Comparison of ENCODE assay signal across 26 cellular contexts in the genomic region with DNA sequence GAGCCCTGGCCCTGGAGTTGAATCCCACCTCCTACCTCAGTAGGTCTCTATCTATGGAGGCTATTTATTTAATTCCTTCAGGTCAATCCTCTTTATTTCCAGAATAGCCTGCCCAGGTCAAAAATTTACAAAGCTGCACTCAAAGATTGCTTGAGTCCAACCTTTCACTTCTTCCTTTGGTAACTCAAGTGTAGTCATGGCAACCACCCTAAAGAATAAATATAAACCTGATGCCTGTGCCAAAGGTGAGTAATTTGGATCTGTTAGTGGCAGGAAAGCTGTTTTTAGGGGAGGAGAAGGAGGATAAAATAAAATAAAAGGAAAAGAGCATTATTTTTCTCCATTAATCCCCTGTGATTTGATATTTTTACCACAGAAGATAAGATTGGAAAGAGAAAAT. TPM values are rescaled to one million over a fixed set of nuclear protein-coding genes. Genes with fewer than 3 reads are reported as not detected.
DNase-seq lines count a peak whose midpoint lies in the region; ATAC-seq and TF ChIP-seq lines count a peak whose summit lies in the region.
"Had no signal": no experiment of that assay in that cellular context is flagged by ENCODE, and none has a peak within 500 bp of the region (broad histone marks: within the 10 kb centered on the region; RNA-seq: fewer than 3 reads in every experiment).

No MANE protein-coding gene starts in this region.

- no peak overlapping the region for H3K4me2 ChIP-seq in mammary epithelial cell (ENCODE audit: insufficient read depth, low read depth, low read length)
- no peak overlapping the region for H3K4me2 ChIP-seq in SK-N-SH

- no peaks in the 10 kb centered on the region for H3K9me3 ChIP-seq in mammary epithelial cell (replicated peaks; ENCODE audit: insufficient read depth, low read length)
- H3K9me3 ChIP-seq in left lung: no peaks in the 10 kb centered on the region
- no peaks in the 10 kb centered on the region for H3K9me3 ChIP-seq in SK-N-SH
- H3K9me3 ChIP-seq: esophagus squamous epithelium, ovary, spleen, upper lobe of left lung had no signal

- no peak for TF ChIP-seq EP300 in SK-N-SH (IDR thresholded peaks at IDR 0.05; ENCODE audit: borderline replicate concordance in 1 of 2, low read depth in 1 of 2, low read length in 1 of 2)

- no TSS peak for BruUV-seq in mammary epithelial cell (replicated peaks; lab: Mats Ljungman, UMichigan)

- intact Hi-C loops in mammary epithelial cell (cut with micrococcal nuclease): loop anchor here (2.0 kb wide), 1 partner anchor 73 kb away; no protein-coding TSS in a partner anchor
- intact Hi-C loops in left lung (cut with DNase I): no loop called here

- no peak for TF ChIP-seq RAD21 in SK-N-SH (IDR thresholded peaks at IDR 0.05; ENCODE audit: low read length)

- H3K4me1 ChIP-seq in mammary epithelial cell (ENCODE audit: insufficient read depth, low read length) (peaks cover 22% of the 10 kb centered on the region), left lung (peaks cover 0 to 13% of the 10 kb centered on the region in 2 donors), SK-N-SH (ENCODE audit: control insufficient read depth in 1 of 2, insufficient read depth in 2 of 2, low read depth in 1 of 2, low read length in 1 of 2) (peaks cover 0 to 3% of the 10 kb centered on the region in 2 experiments; a peak in 2 of 4 replicates)
- H3K4me1 ChIP-seq: spleen had no signal

- H3K27me3 ChIP-seq in mammary epithelial cell (ENCODE audit: insufficient read depth, low read length): no peaks in the 10 kb centered on the region
- no peaks in the 10 kb centered on the region for H3K27me3 ChIP-seq in left lung
- H3K27me3 ChIP-seq in SK-N-SH (ENCODE audit: insufficient read depth): no peaks in the 10 kb centered on the region
- H3K27me3 ChIP-seq: esophagus squamous epithelium, ovary, spleen, upper lobe of left lung had no signal

- DNase-seq in HT-29 (ENCODE audit: low spot score): peak; percentile 56
- DNase-seq in NCI-H69 (lab: John Stamatoyannopoulos, UW): peak; percentile 10
- DNase-seq in mammary epithelial cell: peak; percentile 73
- DNase-seq in left lung: no peak
- no peak for DNase-seq in SK-N-SH
- DNase-seq in Ammon's horn (ENCODE audit: low spot score): no peak
- DNase-seq in SKM-1 (lab: John Stamatoyannopoulos, UW; ENCODE audit: unreplicated experiment): no peak
- DNase-seq: activated CD8-positive, alpha-beta T cell treated with anti-CD3 and anti-CD28 coated beads for 36 hours; C1 segment of cervical spinal cord; caudate nucleus; COR-L47; endodermal cell; esophagus squamous epithelium; immature natural killer cell; KBM-7; left ventricle myocardium superior; MV-4-11; NCI-H1436 treated with DMSO at 0.1 percent for 48 hours; nephron progenitor cell; ovary; spleen; stimulated activated CD4-positive, alpha-beta T cell treated with anti-CD3 and anti-CD28 coated beads, Interleukin-2, amount 100 ng/mL, for 48 hours; T-helper 17 cell; upper lobe of left lung had no signal

- in situ Hi-C loops in mammary epithelial cell (cut with MboI; ENCODE audit: low sequenced_read_pairs in 2 of 2): no loop called here

- H3F3A ChIP-seq in SK-N-SH (replicated peaks; ENCODE audit: insufficient read depth): no peaks in the 10 kb centered on the region

- peak overlapping the region; percentile 14 for H3K9ac ChIP-seq in mammary epithelial cell (ENCODE audit: insufficient read depth, low read length)
- H3K9ac ChIP-seq in SK-N-SH: no peak overlapping the region

- no peaks in the 10 kb centered on the region for H3K9me2 ChIP-seq in SK-N-SH

- H3K36me3 ChIP-seq in mammary epithelial cell (ENCODE audit: insufficient read depth, low read length): no peaks in the 10 kb centered on the region
- H3K36me3 ChIP-seq in left lung: no peaks in the 10 kb centered on the region
- H3K36me3 ChIP-seq in SK-N-SH (replicated peaks in 1 of 2; ENCODE audit: control insufficient read depth in 1 of 2, insufficient read depth in 2 of 2, low read length in 1 of 2): no peaks in the 10 kb centered on the region
- H3K36me3 ChIP-seq: esophagus squamous epithelium, ovary, spleen, upper lobe of left lung had no signal

- no peak overlapping the region for H3K4me3 ChIP-seq in mammary epithelial cell (replicated peaks in 1 of 3; ENCODE audit: insufficient read depth in 1 of 3, low read depth in 2 of 3, low read length in 3 of 3)
- H3K4me3 ChIP-seq in left lung: no peak overlapping the region
- H3K4me3 ChIP-seq in SK-N-SH (ENCODE audit: low read depth in 2 of 2, low read length in 1 of 2): no peak overlapping the region
- H3K4me3 ChIP-seq: esophagus squamous epithelium, ovary, spleen, upper lobe of left lung had no signal

- CTCF ChIA-PET in mammary epithelial cell (lab: Charles Lee; ENCODE audit: low non-redundant PET) (interaction anchor here (0.6 kb wide), 1 partner anchor 24 kb away, joined by 3 read pairs; no protein-coding TSS in a partner anchor), SK-N-SH (lab: Yijun Ruan, JAX) (interaction anchor here (1.1 kb wide), 1 partner anchor 373 kb away, joined by 3 read pairs; no protein-coding TSS in a partner anchor)

- POLR2A ChIA-PET in SK-N-SH (lab: Yijun Ruan, JAX): no interaction called here

- H4K20me1 ChIP-seq in mammary epithelial cell (ENCODE audit: insufficient read depth, low read length) (no peaks in the 10 kb centered on the region), SK-N-SH (ENCODE audit: insufficient read depth) (no peaks in the 10 kb centered on the region)

- no peak for TF ChIP-seq CTCF in mammary epithelial cell (conservative IDR thresholded peaks at IDR 0.05 in 1 of 2, IDR thresholded peaks at IDR 0.05 in 1 of 2; ENCODE audit: extremely low read depth in 1 of 2, insufficient read depth in 1 of 2, low read depth in 1 of 2, low read length in 2 of 2)
- no peak for TF ChIP-seq CTCF in left lung (IDR thresholded peaks at IDR 0.05)
- no peak for TF ChIP-seq CTCF in SK-N-SH (IDR thresholded peaks at IDR 0.05)

- no peaks in the 10 kb centered on the region for H3K79me2 ChIP-seq in mammary epithelial cell (ENCODE audit: insufficient read depth, low read length)
- no peaks in the 10 kb centered on the region for H3K79me2 ChIP-seq in SK-N-SH (ENCODE audit: insufficient read depth)

- H2AFZ ChIP-seq in mammary epithelial cell (ENCODE audit: low read depth, low read length) (no peak overlapping the region), SK-N-SH (ENCODE audit: low read depth) (no peak overlapping the region)

- H3K27ac ChIP-seq in mammary epithelial cell (ENCODE audit: insufficient read depth, low read depth, low read length): peak overlapping the region; percentile 42
- H3K27ac ChIP-seq in left lung: no peak overlapping the region
- no peak overlapping the region for H3K27ac ChIP-seq in SK-N-SH (ENCODE audit: low read depth in 2 of 2, low read length in 1 of 2)
- H3K27ac ChIP-seq: esophagus squamous epithelium, ovary, spleen, upper lobe of left lung had no signal

- dilution Hi-C loops in mammary epithelial cell (cut with HindIII; ENCODE audit: low sequenced_read_pairs): no loop called here

- ATAC-seq in left lung: peak; percentile 54
- ATAC-seq: activated CD8-positive, alpha-beta T cell treated with anti-CD3 and anti-CD28 coated beads for 36 hours; activated T-helper 17 cell treated with anti-CD3 and anti-CD28 coated beads, Interleukin-2, amount 50 U/mL, for 72 hours; HCT116; left ventricle myocardium superior; T-helper 17 cell had no signal

TF ChIP-seq in SK-N-SH, 30 proteins besides CTCF, POLR2A, EP300 and RAD21:
- no peak for TF ChIP-seq USF1 (IDR thresholded peaks at IDR 0.05; ENCODE audit: borderline replicate concordance, low read depth)
- TF ChIP-seq RXRA (IDR thresholded peaks at IDR 0.05; ENCODE audit: borderline replicate concordance, low read depth): no peak
- TF ChIP-seq NRF1 (IDR thresholded peaks at IDR 0.05; ENCODE audit: low read depth, low read length): no peak
- no peak for TF ChIP-seq MEF2A (IDR thresholded peaks at IDR 0.05; ENCODE audit: borderline replicate concordance, low read depth)

RNA-seq across cellular contexts. Expression of gene PLXDC2, which starts 29.7 kb away (rescaled TPM):
- total RNA-seq in HT-29 (2014; rRNA removed; shearing (Covaris generic)): 0.76 and 1.2 TPM in 2 replicates
- 100 to 1,000 TPM in 1 of 2 donors, 10 to 100 TPM in 1; 20.0 to 124 TPM for total RNA-seq in mammary epithelial cell
- 13.0 TPM for polyA plus RNA-seq in mammary epithelial cell
- polyA minus RNA-seq in mammary epithelial cell: 24.5 TPM
- total RNA-seq in left lung: 100 to 1,000 TPM in 1 of 2 donors, 10 to 100 TPM in 1; 85.3 to 107 TPM
- polyA plus RNA-seq in SK-N-SH (2012; rRNA removed): 2.5 and 3.0 TPM in 2 replicates
- 1.8 and 1.9 TPM in 2 replicates for polyA plus RNA-seq in SK-N-SH (2012; cell fraction: cytosol; rRNA removed)
- 1.5 and 3.6 TPM in 2 replicates for polyA plus RNA-seq in SK-N-SH (2012; cell fraction: nucleus; rRNA removed)
- total RNA-seq: activated CD8-positive, alpha-beta T cell treated with anti-CD3 and anti-CD28 coated beads for 36 hours; activated T-helper 17 cell treated with anti-CD3 and anti-CD28 coated beads, Interleukin-2, amount 50 U/mL, for 72 hours had no signal

Comparison
In these comparisons a context has a peak if more than half of its experiments do, and no peak if none do; other contexts are left out.
1. DNase-seq: peak in HT-29 (single experiment), NCI-H69 (single experiment) and mammary epithelial cell (single experiment); none in left lung (0 of 2), SK-N-SH (single experiment), Ammon's horn (single experiment) and SKM-1 (single experiment).